ENCODE assay signal across 18 cellular contexts in the genomic region with DNA sequence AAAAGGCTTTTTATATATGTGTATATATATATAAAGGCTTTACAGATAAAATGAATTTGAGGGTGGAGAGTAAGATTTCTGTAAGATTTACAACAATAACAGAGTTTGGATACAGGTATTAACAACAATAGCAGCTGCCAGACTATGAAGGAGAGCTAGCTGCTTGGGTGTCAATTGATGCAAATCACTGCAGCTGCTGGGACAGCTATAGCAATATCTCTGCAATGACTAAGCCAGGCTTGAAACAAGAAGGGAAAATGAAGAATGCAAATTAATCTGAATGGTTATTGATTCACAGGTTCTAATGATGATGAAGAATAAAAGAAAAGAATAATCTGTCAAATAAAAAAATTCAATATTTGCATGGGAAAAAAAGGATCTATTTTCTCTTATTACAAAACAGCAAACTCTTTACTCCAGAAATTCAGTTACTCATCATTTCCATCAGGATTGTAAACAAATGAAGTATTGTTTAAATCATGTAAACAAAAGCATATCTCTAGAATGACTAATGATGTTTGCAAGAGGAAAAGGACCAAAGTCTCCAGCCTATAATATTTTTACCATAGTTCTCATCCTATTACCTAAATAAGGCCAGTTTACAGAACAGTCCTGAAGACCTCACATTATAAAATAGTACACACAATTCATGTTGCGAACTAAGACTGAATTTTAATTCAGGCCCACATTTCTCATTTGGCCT.
"Had no signal": no experiment of that assay in that cellular context is flagged by ENCODE, and none has a peak within 500 bp of the region (broad histone marks: within the 10 kb centered on the region; RNA-seq: fewer than 3 reads in every experiment).

No MANE protein-coding gene starts in this region.

- H3K36me3 ChIP-seq: gastrocnemius medialis, heart left ventricle, left ventricle myocardium inferior, thyroid gland had no signal

- H3K4me1 Mint-ChIP-seq: activated CD4-positive, alpha-beta T cell treated with anti-CD3 and anti-CD28 coated beads, Interleukin-2, amount 10 ng/mL, durations not matched to agents 24 days and 14 days; neural crest cell had no signal

- H3K27ac ChIP-seq: body of pancreas, gastrocnemius medialis, heart left ventricle, left ventricle myocardium inferior, thyroid gland had no signal

- DNase-seq: activated CD4-positive, alpha-beta T cell treated with anti-CD3 and anti-CD28 coated beads, Interleukin-2, amount 10 ng/mL, durations not matched to agents 24 days and 14 days; activated CD8-positive, alpha-beta T cell treated with anti-CD3 and anti-CD28 coated beads, Interleukin-2, amount 10 ng/mL, durations not matched to agents 7 days and 5 days; activated naive CD4-positive, alpha-beta T cell treated with anti-CD3 and anti-CD28 coated beads for 36 hours; activated T-cell treated with anti-CD3 and anti-CD28 coated beads, Interleukin-2, amount 50 U/mL, for 24 hours; body of pancreas; caudate nucleus; effector memory CD8-positive, alpha-beta T cell; gastrocnemius medialis; heart left ventricle; left ventricle myocardium inferior; mammary epithelial cell; stimulated activated CD4-positive, alpha-beta T cell treated with anti-CD3 and anti-CD28 coated beads, Interleukin-12 subunit alpha, Interleukin-12 subunit beta, amount 100 ng/mL, for 4 hours; stimulated activated CD4-positive, alpha-beta T cell treated with anti-CD3 and anti-CD28 coated beads, Interleukin-1b, Interleukin-23, amount 100 ng/mL, for 48 hours; stimulated activated CD8-positive, alpha-beta memory T cell treated with anti-CD3 and anti-CD28 coated beads, Interleukin-4, amount 100 ng/mL, for 48 hours; stimulated activated naive CD4-positive, alpha-beta T cell; T-helper 9 cell; thyroid gland had no signal

- H3K9me3 Mint-ChIP-seq: neural crest cell had no signal

- H3K27me3 Mint-ChIP-seq: activated CD4-positive, alpha-beta T cell treated with anti-CD3 and anti-CD28 coated beads, Interleukin-2, amount 10 ng/mL, durations not matched to agents 24 days and 14 days; activated T-cell treated with anti-CD3 and anti-CD28 coated beads, Interleukin-2, amount 50 U/mL, for 24 hours; effector memory CD8-positive, alpha-beta T cell had no signal

- H3K4me3 ChIP-seq: body of pancreas, gastrocnemius medialis, heart left ventricle, left ventricle myocardium inferior, thyroid gland had no signal

- H3K9me3 ChIP-seq: body of pancreas, gastrocnemius medialis, thyroid gland had no signal

- H3K27me3 ChIP-seq: body of pancreas, gastrocnemius medialis, heart left ventricle, thyroid gland had no signal

- H3K4me3 Mint-ChIP-seq: activated CD4-positive, alpha-beta T cell treated with anti-CD3 and anti-CD28 coated beads, Interleukin-2, amount 10 ng/mL, durations not matched to agents 24 days and 14 days; activated CD8-positive, alpha-beta T cell treated with anti-CD3 and anti-CD28 coated beads, Interleukin-2, amount 10 ng/mL, durations not matched to agents 7 days and 5 days; activated naive CD4-positive, alpha-beta T cell treated with anti-CD3 and anti-CD28 coated beads for 36 hours; activated T-cell treated with anti-CD3 and anti-CD28 coated beads, Interleukin-2, amount 50 U/mL, for 24 hours; effector memory CD8-positive, alpha-beta T cell; neural crest cell had no signal

- H3K27ac Mint-ChIP-seq: activated CD4-positive, alpha-beta T cell treated with anti-CD3 and anti-CD28 coated beads, Interleukin-2, amount 10 ng/mL, durations not matched to agents 24 days and 14 days; activated CD8-positive, alpha-beta T cell treated with anti-CD3 and anti-CD28 coated beads, Interleukin-2, amount 10 ng/mL, durations not matched to agents 7 days and 5 days; activated naive CD4-positive, alpha-beta T cell treated with anti-CD3 and anti-CD28 coated beads for 36 hours; activated T-cell treated with anti-CD3 and anti-CD28 coated beads, Interleukin-2, amount 50 U/mL, for 24 hours; effector memory CD8-positive, alpha-beta T cell had no signal

- ATAC-seq: activated CD8-positive, alpha-beta T cell treated with anti-CD3 and anti-CD28 coated beads, Interleukin-2, amount 10 ng/mL, durations not matched to agents 7 days and 5 days; body of pancreas; effector memory CD8-positive, alpha-beta T cell; gastrocnemius medialis; heart left ventricle had no signal

- H3K4me1 ChIP-seq: body of pancreas, gastrocnemius medialis, heart left ventricle, left ventricle myocardium inferior, thyroid gland had no signal
